ENCODE assay signal across 20 cellular contexts in the genomic region with DNA sequence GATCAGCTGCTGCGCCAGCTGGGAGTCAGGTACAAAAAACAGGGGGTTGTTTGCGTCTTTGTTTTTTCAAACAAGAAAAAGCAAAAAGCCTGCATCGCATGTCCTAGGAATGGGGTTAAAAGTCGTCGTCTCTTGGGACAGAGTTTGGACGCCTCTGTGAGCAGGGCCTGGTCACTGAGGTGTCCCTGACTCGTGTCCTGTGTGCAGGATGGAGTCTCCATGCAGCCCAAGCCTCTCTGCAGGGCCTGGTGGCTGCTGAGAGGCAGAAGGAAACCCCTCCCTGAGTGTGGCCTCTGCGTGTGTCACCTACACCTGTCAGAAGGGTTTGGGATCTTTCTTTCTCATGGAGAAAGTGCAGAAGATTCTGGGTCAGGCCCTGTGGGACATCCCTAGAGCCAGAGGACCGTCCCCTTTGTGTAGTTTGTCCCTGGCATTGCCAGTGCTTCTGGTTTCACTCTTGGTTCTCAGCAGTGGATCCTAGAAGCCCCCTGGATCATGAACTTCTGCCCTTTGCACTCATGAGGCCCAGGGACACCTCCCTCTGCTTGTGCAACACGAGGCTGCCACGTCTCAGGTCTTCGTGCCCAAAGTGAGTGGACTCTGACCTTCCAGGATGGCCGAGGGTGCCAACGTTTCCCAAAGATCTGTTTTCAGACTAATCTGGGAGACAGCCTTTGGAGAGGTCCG.
"Had no signal": no experiment of that assay in that cellular context is flagged by ENCODE, and none has a peak within 500 bp of the region (broad histone marks: within the 10 kb centered on the region; RNA-seq: fewer than 3 reads in every experiment).

No MANE protein-coding gene starts in this region.

- H3K4me1 Mint-ChIP-seq: activated naive CD8-positive, alpha-beta T cell treated with anti-CD3 and anti-CD28 coated beads for 36 hours had no signal

- H3K4me3 ChIP-seq: coronary artery, gastrocnemius medialis, thoracic aorta had no signal

- H3K27ac Mint-ChIP-seq: activated CD4-positive, alpha-beta T cell treated with anti-CD3 and anti-CD28 coated beads for 36 hours; activated naive CD8-positive, alpha-beta T cell treated with anti-CD3 and anti-CD28 coated beads for 36 hours; brain; nephron; stimulated activated naive CD8-positive, alpha-beta T cell treated with anti-CD3 and anti-CD28 coated beads, Interleukin-15, amount 100 ng/mL, for 72 hours had no signal

- H3K9me3 Mint-ChIP-seq: activated naive CD8-positive, alpha-beta T cell treated with anti-CD3 and anti-CD28 coated beads for 36 hours; activated T-helper 17 cell treated with anti-CD3 and anti-CD28 coated beads, Interleukin-2, amount 50 U/mL, for 72 hours; nephron; stimulated activated naive CD8-positive, alpha-beta T cell treated with anti-CD3 and anti-CD28 coated beads, Interleukin-15, amount 100 ng/mL, for 72 hours had no signal

- H3K4me3 Mint-ChIP-seq: activated CD4-positive, alpha-beta T cell treated with anti-CD3 and anti-CD28 coated beads for 36 hours; activated naive CD8-positive, alpha-beta T cell treated with anti-CD3 and anti-CD28 coated beads for 36 hours; activated T-helper 17 cell treated with anti-CD3 and anti-CD28 coated beads, Interleukin-2, amount 50 U/mL, for 72 hours; brain; nephron; stimulated activated naive CD8-positive, alpha-beta T cell treated with anti-CD3 and anti-CD28 coated beads, Interleukin-15, amount 100 ng/mL, for 72 hours had no signal

- ATAC-seq: activated CD4-positive, alpha-beta T cell treated with anti-CD3 and anti-CD28 coated beads for 36 hours; activated T-helper 17 cell treated with anti-CD3 and anti-CD28 coated beads, Interleukin-2, amount 50 U/mL, for 72 hours; esophagus mucosa; gastrocnemius medialis; stimulated activated naive CD8-positive, alpha-beta T cell treated with anti-CD3 and anti-CD28 coated beads, Interleukin-15, amount 100 ng/mL, for 72 hours had no signal

- DNase-seq: activated CD4-positive, alpha-beta T cell treated with anti-CD3 and anti-CD28 coated beads for 36 hours; activated CD4-positive, alpha-beta T cell treated with anti-CD3 and anti-CD28 coated beads, Interleukin-2, amount 50 U/mL, for 48 hours; activated naive CD4-positive, alpha-beta T cell; activated naive CD8-positive, alpha-beta T cell treated with anti-CD3 and anti-CD28 coated beads for 36 hours; activated T-cell treated with anti-CD3 and anti-CD28 coated beads for 4 hours; amygdala; caudate nucleus; effector CD4-positive, alpha-beta T cell; gastrocnemius medialis; head of caudate nucleus; stimulated activated CD4-positive, alpha-beta T cell treated with anti-CD3 and anti-CD28 coated beads, Interleukin-2, amount 100 ng/mL, for 24 hours; stimulated activated naive CD8-positive, alpha-beta T cell treated with anti-CD3 and anti-CD28 coated beads, Interleukin-15, amount 100 ng/mL, for 72 hours; SW 1271; WERI-Rb-1 had no signal

- H3K36me3 ChIP-seq: gastrocnemius medialis, thoracic aorta, WERI-Rb-1 had no signal

- H3K36me3 Mint-ChIP-seq: activated naive CD8-positive, alpha-beta T cell treated with anti-CD3 and anti-CD28 coated beads for 36 hours had no signal

- H3K27me3 Mint-ChIP-seq: activated CD4-positive, alpha-beta T cell treated with anti-CD3 and anti-CD28 coated beads for 36 hours; activated naive CD8-positive, alpha-beta T cell treated with anti-CD3 and anti-CD28 coated beads for 36 hours; activated T-helper 17 cell treated with anti-CD3 and anti-CD28 coated beads, Interleukin-2, amount 50 U/mL, for 72 hours; stimulated activated naive CD8-positive, alpha-beta T cell treated with anti-CD3 and anti-CD28 coated beads, Interleukin-15, amount 100 ng/mL, for 72 hours had no signal

- H3K27ac ChIP-seq: coronary artery, gastrocnemius medialis, thoracic aorta, WERI-Rb-1 had no signal

- H3K27me3 ChIP-seq: gastrocnemius medialis had no signal

- H3K9me3 ChIP-seq: gastrocnemius medialis, thoracic aorta had no signal
